ENCODE assay signal across 8 cellular contexts in genomic region chr19:17328517-17329060, GRCh38. TPM values are rescaled to one million over a fixed set of nuclear protein-coding genes. Genes with fewer than 3 reads are reported as not detected.
DNase-seq lines count a peak whose midpoint lies in the region; ATAC-seq and TF ChIP-seq lines count a peak whose summit lies in the region.

No MANE protein-coding gene starts in this region.

- no peak overlapping the region for H3K27ac Mint-ChIP-seq in activated CD4-positive, alpha-beta T cell treated with anti-CD3 and anti-CD28 coated beads, Interleukin-2, amount 10 ng/mL, durations not matched to agents 7 days and 5 days
- no peak overlapping the region for H3K27ac Mint-ChIP-seq in osteocyte (ENCODE audit: unreplicated experiment)

- no peak for ATAC-seq in HG03095 (IDR thresholded peaks at IDR 0.05; ENCODE audit: unreplicated experiment)

- WGBS in esophagus squamous epithelium, 2 donors, result 0 to 24% methylated on average over 2 to 13 of the region's 57 CpGs
- WGBS in sigmoid colon, 2 donors, result 2 to 3% methylated on average over 57 of the region's 57 CpGs

- peaks cover 13% of the 10 kb centered on the region for H3K27me3 Mint-ChIP-seq in activated CD4-positive, alpha-beta T cell treated with anti-CD3 and anti-CD28 coated beads, Interleukin-2, amount 10 ng/mL, durations not matched to agents 7 days and 5 days
- H3K27me3 Mint-ChIP-seq in osteocyte (ENCODE audit: unreplicated experiment), result no peaks in the 10 kb centered on the region

- TF ChIP-seq CTCF in HEK293 (tag by site-specific recombination; IDR thresholded peaks at IDR 0.05), result no peak
- TF ChIP-seq CTCF in esophagus squamous epithelium (IDR thresholded peaks at IDR 0.05), result no peak
- TF ChIP-seq CTCF in sigmoid colon (IDR thresholded peaks at IDR 0.05), result no peak
- no peak for TF ChIP-seq CTCF in osteocyte (IDR thresholded peaks at IDR 0.05)

- H3K36me3 Mint-ChIP-seq in activated CD4-positive, alpha-beta T cell treated with anti-CD3 and anti-CD28 coated beads, Interleukin-2, amount 10 ng/mL, durations not matched to agents 7 days and 5 days (ENCODE audit: low read depth), result peaks cover 13% of the 10 kb centered on the region
- H3K36me3 Mint-ChIP-seq in osteocyte (ENCODE audit: unreplicated experiment), result no peaks in the 10 kb centered on the region

- H3K4me3 ChIP-seq in HEK293 (ENCODE audit: low read depth, low read length), result peak overlapping the region; percentile 28
- H3K4me3 ChIP-seq in esophagus squamous epithelium, result peak overlapping the region; percentile 30 to 67 (median 46)
- peak overlapping the region; percentile 11 to 39 (median 38) for H3K4me3 ChIP-seq in sigmoid colon

- H3K9me3 Mint-ChIP-seq in activated CD4-positive, alpha-beta T cell treated with anti-CD3 and anti-CD28 coated beads, Interleukin-2, amount 10 ng/mL, durations not matched to agents 7 days and 5 days, result no peaks in the 10 kb centered on the region
- no peaks in the 10 kb centered on the region for H3K9me3 Mint-ChIP-seq in osteocyte (ENCODE audit: unreplicated experiment)

- H3K27ac ChIP-seq in HEK293 (ENCODE audit: extremely low read depth, low read depth, low read length) (peak overlapping the region; percentile 53; the same call in 1 of the 2 replicates), esophagus squamous epithelium (peak overlapping the region; percentile 5 to 72 (median 50)), sigmoid colon (peak overlapping the region in 1 of 4 donors; percentile 2)

- H3K36me3 ChIP-seq in HEK293 (ENCODE audit: control insufficient read depth in 2 of 2, insufficient read depth in 1 of 2, low read length in 2 of 2) (peaks cover 0 to 20% of the 10 kb centered on the region in 2 experiments; a peak in 2 of 3 replicates), esophagus squamous epithelium (peaks cover 0 to 36% (median 0%) of the 10 kb centered on the region in 3 donors), sigmoid colon (peaks cover 0 to 8% (median 0%) of the 10 kb centered on the region in 4 donors)

- DNase-seq in activated CD4-positive, alpha-beta T cell treated with anti-CD3 and anti-CD28 coated beads, Interleukin-2, amount 10 ng/mL, durations not matched to agents 7 days and 5 days, result no peak
- no peak for DNase-seq in esophagus squamous epithelium (lab: John Stamatoyannopoulos, UW)
- no peak for DNase-seq in sigmoid colon
- DNase-seq in osteocyte (ENCODE audit: extremely low spot score, unreplicated experiment), result no peak
- DNase-seq in NCI-H1930 (lab: John Stamatoyannopoulos, UW), result no peak
- DNase-seq in DMS 273 (lab: John Stamatoyannopoulos, UW; ENCODE audit: unreplicated experiment), result no peak

- POLR2A ChIA-PET in HEK293 (lab: Yijun Ruan, JAX), result interaction anchor here (0.6 to 2.6 kb wide), 5 partner anchors 11 to 1839 kb away, joined by 3 to 13 read pairs (median 5); partner anchors contain the start of genes DDA1 and MRPL34
- POLR2A ChIA-PET in activated CD4-positive, alpha-beta T cell treated with anti-CD3 and anti-CD28 coated beads, Interleukin-2, amount 10 ng/mL, durations not matched to agents 7 days and 5 days (lab: Charles Lee), result no interaction called here

- H3K4me1 ChIP-seq in HEK293 (ENCODE audit: control insufficient read depth, insufficient read depth, low read length) (no peaks in the 10 kb centered on the region), esophagus squamous epithelium (peaks cover 26 to 75% (median 34%) of the 10 kb centered on the region in 3 donors), sigmoid colon (peaks cover 0 to 27% (median 19%) of the 10 kb centered on the region in 4 donors)

- H3K4me3 Mint-ChIP-seq in activated CD4-positive, alpha-beta T cell treated with anti-CD3 and anti-CD28 coated beads, Interleukin-2, amount 10 ng/mL, durations not matched to agents 7 days and 5 days, result peak overlapping the region; percentile 45
- no peak overlapping the region for H3K4me3 Mint-ChIP-seq in osteocyte (ENCODE audit: unreplicated experiment)

- TF ChIP-seq EP300 in sigmoid colon (IDR thresholded peaks at IDR 0.05), result no peak

- H3K27me3 ChIP-seq in esophagus squamous epithelium (peaks cover 0 to 38% (median 2%) of the 10 kb centered on the region in 4 donors), sigmoid colon (peaks cover 5 to 47% (median 27%) of the 10 kb centered on the region in 3 donors)

- CTCF ChIA-PET in HEK293 (lab: Yijun Ruan, JAX), result no interaction called here
- CTCF ChIA-PET in activated CD4-positive, alpha-beta T cell treated with anti-CD3 and anti-CD28 coated beads, Interleukin-2, amount 10 ng/mL, durations not matched to agents 7 days and 5 days (lab: Charles Lee), result interaction anchor here (1.0 to 2.7 kb wide), 2 partner anchors 11 to 23 kb away, joined by 3 to 7 read pairs; partner anchors contain the start of gene MRPL34

- peaks cover 21% of the 10 kb centered on the region for H3K4me1 Mint-ChIP-seq in activated CD4-positive, alpha-beta T cell treated with anti-CD3 and anti-CD28 coated beads, Interleukin-2, amount 10 ng/mL, durations not matched to agents 7 days and 5 days
- peaks cover 2% of the 10 kb centered on the region for H3K4me1 Mint-ChIP-seq in osteocyte (ENCODE audit: unreplicated experiment)

- no peak for TF ChIP-seq POLR2A in esophagus squamous epithelium (IDR thresholded peaks at IDR 0.05)
- TF ChIP-seq POLR2A in sigmoid colon (IDR thresholded peaks at IDR 0.05), result no peak

- intact Hi-C loops in esophagus squamous epithelium (cut with DNase I), result no loop called here
- intact Hi-C loops in sigmoid colon (cut with DNase I), result no loop called here

- H3K9me3 ChIP-seq in HEK293 (ENCODE audit: control insufficient read depth, insufficient read depth, low read depth, low read length), result no peaks in the 10 kb centered on the region
- no peaks in the 10 kb centered on the region for H3K9me3 ChIP-seq in esophagus squamous epithelium
- no peaks in the 10 kb centered on the region for H3K9me3 ChIP-seq in sigmoid colon

TF ChIP-seq in HEK293, 187 proteins besides CTCF, POLR2A, EP300 and RAD21 (continues in another document):
- TF ChIP-seq, protein P1, sequence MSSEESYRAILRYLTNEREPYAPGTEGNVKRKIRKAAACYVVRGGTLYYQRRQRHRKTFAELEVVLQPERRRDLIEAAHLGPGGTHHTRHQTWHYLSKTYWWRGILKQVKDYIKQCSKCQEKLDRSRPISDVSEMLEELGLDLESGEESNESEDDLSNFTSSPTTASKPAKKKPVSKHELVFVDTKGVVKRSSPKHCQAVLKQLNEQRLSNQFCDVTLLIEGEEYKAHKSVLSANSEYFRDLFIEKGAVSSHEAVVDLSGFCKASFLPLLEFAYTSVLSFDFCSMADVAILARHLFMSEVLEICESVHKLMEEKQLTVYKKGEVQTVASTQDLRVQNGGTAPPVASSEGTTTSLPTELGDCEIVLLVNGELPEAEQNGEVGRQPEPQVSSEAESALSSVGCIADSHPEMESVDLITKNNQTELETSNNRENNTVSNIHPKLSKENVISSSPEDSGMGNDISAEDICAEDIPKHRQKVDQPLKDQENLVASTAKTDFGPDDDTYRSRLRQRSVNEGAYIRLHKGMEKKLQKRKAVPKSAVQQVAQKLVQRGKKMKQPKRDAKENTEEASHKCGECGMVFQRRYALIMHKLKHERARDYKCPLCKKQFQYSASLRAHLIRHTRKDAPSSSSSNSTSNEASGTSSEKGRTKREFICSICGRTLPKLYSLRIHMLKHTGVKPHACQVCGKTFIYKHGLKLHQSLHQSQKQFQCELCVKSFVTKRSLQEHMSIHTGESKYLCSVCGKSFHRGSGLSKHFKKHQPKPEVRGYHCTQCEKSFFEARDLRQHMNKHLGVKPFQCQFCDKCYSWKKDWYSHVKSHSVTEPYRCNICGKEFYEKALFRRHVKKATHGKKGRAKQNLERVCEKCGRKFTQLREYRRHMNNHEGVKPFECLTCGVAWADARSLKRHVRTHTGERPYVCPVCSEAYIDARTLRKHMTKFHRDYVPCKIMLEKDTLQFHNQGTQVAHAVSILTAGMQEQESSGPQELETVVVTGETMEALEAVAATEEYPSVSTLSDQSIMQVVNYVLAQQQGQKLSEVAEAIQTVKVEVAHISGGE (tag by site-specific recombination; conservative IDR thresholded peaks at IDR 0.05; ENCODE audit: low read depth), result 0 out of 2 replicates have a peak, but pooled peaks have one; percentile 2
- TF ChIP-seq MYNN (tag by site-specific recombination; IDR thresholded peaks at IDR 0.05; ENCODE audit: borderline replicate concordance) (no peak), ZNF354C (tag by site-specific recombination; IDR thresholded peaks at IDR 0.05; ENCODE audit: borderline replicate concordance, low read depth) (no peak)

RNA-seq across cellular contexts. Expression of gene ANO8, which starts 6.1 kb away (rescaled TPM):
- 10 to 100 TPM; 16.4 to 17.5 TPM for total RNA-seq in activated CD4-positive, alpha-beta T cell treated with anti-CD3 and anti-CD28 coated beads, Interleukin-2, amount 10 ng/mL, durations not matched to agents 7 days and 5 days
- 10 to 100 TPM in 1 of 4 donors, 1 to 10 TPM in 3; 3.8 to 19.1 (median 6.5) TPM for total RNA-seq in esophagus squamous epithelium
- total RNA-seq in sigmoid colon, result 10 to 100 TPM in 1 of 4 donors, 1 to 10 TPM in 3; 2.0 to 10.5 (median 2.7) TPM
- 1 to 10 TPM in 2 of 3 donors, under 1 TPM in 1; 0.46 to 5.4 (median 1.2) TPM for polyA plus RNA-seq in sigmoid colon
- 17.7 and 21.9 TPM in 2 replicates for total RNA-seq in osteocyte

RNA-seq across cellular contexts. Expression of gene GTPBP3, which starts 8.8 kb away (rescaled TPM):
- 10 to 100 TPM; 30.9 to 41.3 TPM for total RNA-seq in activated CD4-positive, alpha-beta T cell treated with anti-CD3 and anti-CD28 coated beads, Interleukin-2, amount 10 ng/mL, durations not matched to agents 7 days and 5 days
- 10 to 100 TPM; 22.7 to 34.9 (median 31.4) TPM for total RNA-seq in esophagus squamous epithelium
- total RNA-seq in sigmoid colon, result 10 to 100 TPM in 3 of 4 donors, 1 to 10 TPM in 1; 4.6 to 22.2 (median 15.4) TPM
- polyA plus RNA-seq in sigmoid colon, result 10 to 100 TPM in 1 of 3 donors, 1 to 10 TPM in 2; 3.7 to 16.0 (median 4.8) TPM
- 27.2 and 28.9 TPM in 2 replicates for total RNA-seq in osteocyte

RNA-seq across cellular contexts. Expression of gene DDA1, which starts 19.2 kb away (rescaled TPM):
- total RNA-seq in activated CD4-positive, alpha-beta T cell treated with anti-CD3 and anti-CD28 coated beads, Interleukin-2, amount 10 ng/mL, durations not matched to agents 7 days and 5 days, result 10 to 100 TPM; 39.5 to 45.3 TPM
- total RNA-seq in esophagus squamous epithelium (10 to 100 TPM; 16.4 to 29.0 (median 22.7) TPM), sigmoid colon (10 to 100 TPM in 2 of 4 donors, 1 to 10 TPM in 2; 6.1 to 10.3 (median 8.7) TPM), osteocyte (46.3 and 50.0 TPM in 2 replicates)
- 100 to 1,000 TPM in 1 of 3 donors, 10 to 100 TPM in 2; 57.1 to 101 (median 82.6) TPM for polyA plus RNA-seq in sigmoid colon

RNA-seq across cellular contexts. Expression of gene MRPL34, which starts 22.9 kb away (rescaled TPM):
- 10 to 100 TPM; 79.5 to 80.8 TPM for total RNA-seq in activated CD4-positive, alpha-beta T cell treated with anti-CD3 and anti-CD28 coated beads, Interleukin-2, amount 10 ng/mL, durations not matched to agents 7 days and 5 days
- total RNA-seq in esophagus squamous epithelium (10 to 100 TPM; 91.1 to 97.2 (median 92.8) TPM), sigmoid colon (100 to 1,000 TPM; 174 to 390 (median 267) TPM), osteocyte (66.9 and 78.8 TPM in 2 replicates)
- 100 to 1,000 TPM; 217 to 476 (median 275) TPM for polyA plus RNA-seq in sigmoid colon

RNA-seq across cellular contexts. Expression of gene ABHD8, which starts 25.4 kb away (rescaled TPM):
- 10 to 100 TPM in 1 of 2 experiments, 1 to 10 TPM in 1; 9.3 to 10.1 TPM for total RNA-seq in activated CD4-positive, alpha-beta T cell treated with anti-CD3 and anti-CD28 coated beads, Interleukin-2, amount 10 ng/mL, durations not matched to agents 7 days and 5 days
- total RNA-seq in esophagus squamous epithelium (1 to 10 TPM; 2.0 to 8.4 (median 5.2) TPM), sigmoid colon (10 to 100 TPM; 15.5 to 21.9 (median 18.8) TPM), osteocyte (5.0 and 6.1 TPM in 2 replicates)
- 1 to 10 TPM; 4.2 to 9.0 (median 7.4) TPM for polyA plus RNA-seq in sigmoid colon
